ENCODE assay signal across 1 cellular context in the genomic region with DNA sequence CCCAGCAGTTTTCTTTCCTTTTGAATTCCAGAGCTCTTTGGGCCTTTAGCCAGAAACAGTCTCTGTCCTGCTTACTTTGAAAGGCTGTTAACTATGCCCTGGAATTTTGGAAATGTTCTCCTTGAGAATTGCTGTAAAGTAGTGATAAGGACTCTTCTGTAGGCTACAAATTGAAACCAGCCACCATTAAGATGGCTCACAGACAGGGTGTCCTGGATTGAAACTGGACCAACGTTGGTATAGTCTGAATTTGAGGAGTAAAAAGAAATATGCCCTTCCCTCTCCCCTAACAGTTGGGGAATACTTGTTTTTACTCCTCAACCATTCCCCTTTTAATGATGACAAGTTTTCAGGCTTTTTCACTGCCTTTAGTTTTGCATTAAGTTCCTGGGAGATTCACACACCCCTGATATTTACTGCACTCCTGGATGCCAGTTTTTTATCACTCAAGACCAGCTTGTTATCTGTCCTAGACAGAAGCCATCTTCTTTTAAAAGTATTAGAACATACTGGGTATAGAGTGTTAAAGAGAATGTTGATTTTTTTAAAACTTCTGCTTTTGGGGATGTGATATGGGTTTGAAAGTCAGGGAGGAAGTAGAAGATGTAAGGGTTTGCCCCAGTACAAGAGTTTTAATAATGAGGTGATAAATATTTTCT.
TF ChIP-seq lines count a peak whose summit lies in the region.

No MANE protein-coding gene starts in this region.

TF ChIP-seq in K562, 482 proteins besides CTCF, POLR2A, EP300 and RAD21 (continued from another document and continues in another):
- TF ChIP-seq PYGO2 (tag; IDR thresholded peaks at IDR 0.05) (peak; percentile 17; the same call in 1 of the 2 replicates), HDAC3 (IDR thresholded peaks at IDR 0.05; ENCODE audit: borderline replicate concordance, partially characterized antibody) (peak; percentile 78), TARDBP (IDR thresholded peaks at IDR 0.05) (no peak), DMBX1 (CRISPR knock-in tag; IDR thresholded peaks at IDR 0.05; ENCODE audit: borderline replicate concordance) (0 out of 2 replicates have a peak, but pooled peaks have one; percentile 16), CBFA2T3 (IDR thresholded peaks at IDR 0.05) (peak; percentile 95), ARNT (IDR thresholded peaks at IDR 0.05) (peak; percentile 49 to 69; a peak in 2 of 4 replicates), LCOR (CRISPR knock-in tag; IDR thresholded peaks at IDR 0.05) (peak; percentile 50; the same call in 1 of the 2 replicates), ASH1L (IDR thresholded peaks at IDR 0.05; ENCODE audit: borderline replicate concordance, low read depth, partially characterized antibody) (no peak), HDAC2 (IDR thresholded peaks at IDR 0.05) (no peak), MEF2D (tag; conservative IDR thresholded peaks at IDR 0.05; ENCODE audit: low read depth) (0 out of 2 replicates have a peak, but pooled peaks have one; percentile 34), KDM4B (IDR thresholded peaks at IDR 0.05; ENCODE audit: borderline replicate concordance in 2 of 2, low read depth in 1 of 2) (no peak), DPF2 (IDR thresholded peaks at IDR 0.05) (peak; percentile 97), RAD51 (IDR thresholded peaks at IDR 0.05; ENCODE audit: borderline replicate concordance, low read depth) (no peak), MTA2 (IDR thresholded peaks at IDR 0.05; ENCODE audit: low read depth) (peak; percentile 96), ELF1 (tag; IDR thresholded peaks at IDR 0.05) (peak; percentile 44; the same call in 1 of the 2 replicates), MYNN (IDR thresholded peaks at IDR 0.05) (peak; percentile 58), MYNN (CRISPR knock-in tag; IDR thresholded peaks at IDR 0.05) (no peak), SOX6 (IDR thresholded peaks at IDR 0.05) (peak; percentile 84), PML (IDR thresholded peaks at IDR 0.05; ENCODE audit: low read length) (peak; percentile 97), ZEB2 (IDR thresholded peaks at IDR 0.05) (0 out of 2 replicates have a peak, but pooled peaks have one; percentile 31), ZNF445 (CRISPR knock-in tag; IDR thresholded peaks at IDR 0.05; ENCODE audit: low read depth) (no peak), TEAD1 (CRISPR knock-in tag; IDR thresholded peaks at IDR 0.05) (0 out of 4 replicates have a peak, but pooled peaks have one; percentile 27 to 52), EGR1 (conservative IDR thresholded peaks at IDR 0.05) (no peak), MAZ (CRISPR knock-in tag; conservative IDR thresholded peaks at IDR 0.05 in 1 of 2, IDR thresholded peaks at IDR 0.05 in 1 of 2) (no peak), ZNF232 (CRISPR knock-in tag; IDR thresholded peaks at IDR 0.05) (no peak), CREM (IDR thresholded peaks at IDR 0.05; ENCODE audit: low read depth) (0 out of 2 replicates have a peak, but pooled peaks have one; percentile 15), FOXJ2 (tag; IDR thresholded peaks at IDR 0.05) (peak; percentile 71), CBX1 (IDR thresholded peaks at IDR 0.05; ENCODE audit: low read depth) (no peak), ZSCAN32 (CRISPR knock-in tag; IDR thresholded peaks at IDR 0.05) (no peak), NFIC (IDR thresholded peaks at IDR 0.05) (peak; percentile 75), ZNF384 (IDR thresholded peaks at IDR 0.05; ENCODE audit: low read depth, low read length) (peak; percentile 78), SPI1 (IDR thresholded peaks at IDR 0.05; ENCODE audit: borderline replicate concordance, low read depth, low read length) (peak; percentile 79; the same call in 1 of the 2 replicates)
- TF ChIP-seq, protein P1, sequence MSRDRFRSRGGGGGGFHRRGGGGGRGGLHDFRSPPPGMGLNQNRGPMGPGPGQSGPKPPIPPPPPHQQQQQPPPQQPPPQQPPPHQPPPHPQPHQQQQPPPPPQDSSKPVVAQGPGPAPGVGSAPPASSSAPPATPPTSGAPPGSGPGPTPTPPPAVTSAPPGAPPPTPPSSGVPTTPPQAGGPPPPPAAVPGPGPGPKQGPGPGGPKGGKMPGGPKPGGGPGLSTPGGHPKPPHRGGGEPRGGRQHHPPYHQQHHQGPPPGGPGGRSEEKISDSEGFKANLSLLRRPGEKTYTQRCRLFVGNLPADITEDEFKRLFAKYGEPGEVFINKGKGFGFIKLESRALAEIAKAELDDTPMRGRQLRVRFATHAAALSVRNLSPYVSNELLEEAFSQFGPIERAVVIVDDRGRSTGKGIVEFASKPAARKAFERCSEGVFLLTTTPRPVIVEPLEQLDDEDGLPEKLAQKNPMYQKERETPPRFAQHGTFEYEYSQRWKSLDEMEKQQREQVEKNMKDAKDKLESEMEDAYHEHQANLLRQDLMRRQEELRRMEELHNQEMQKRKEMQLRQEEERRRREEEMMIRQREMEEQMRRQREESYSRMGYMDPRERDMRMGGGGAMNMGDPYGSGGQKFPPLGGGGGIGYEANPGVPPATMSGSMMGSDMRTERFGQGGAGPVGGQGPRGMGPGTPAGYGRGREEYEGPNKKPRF (IDR thresholded peaks at IDR 0.05; ENCODE audit: low read depth, low read length) = no peak
- TF ChIP-seq, protein P2, sequence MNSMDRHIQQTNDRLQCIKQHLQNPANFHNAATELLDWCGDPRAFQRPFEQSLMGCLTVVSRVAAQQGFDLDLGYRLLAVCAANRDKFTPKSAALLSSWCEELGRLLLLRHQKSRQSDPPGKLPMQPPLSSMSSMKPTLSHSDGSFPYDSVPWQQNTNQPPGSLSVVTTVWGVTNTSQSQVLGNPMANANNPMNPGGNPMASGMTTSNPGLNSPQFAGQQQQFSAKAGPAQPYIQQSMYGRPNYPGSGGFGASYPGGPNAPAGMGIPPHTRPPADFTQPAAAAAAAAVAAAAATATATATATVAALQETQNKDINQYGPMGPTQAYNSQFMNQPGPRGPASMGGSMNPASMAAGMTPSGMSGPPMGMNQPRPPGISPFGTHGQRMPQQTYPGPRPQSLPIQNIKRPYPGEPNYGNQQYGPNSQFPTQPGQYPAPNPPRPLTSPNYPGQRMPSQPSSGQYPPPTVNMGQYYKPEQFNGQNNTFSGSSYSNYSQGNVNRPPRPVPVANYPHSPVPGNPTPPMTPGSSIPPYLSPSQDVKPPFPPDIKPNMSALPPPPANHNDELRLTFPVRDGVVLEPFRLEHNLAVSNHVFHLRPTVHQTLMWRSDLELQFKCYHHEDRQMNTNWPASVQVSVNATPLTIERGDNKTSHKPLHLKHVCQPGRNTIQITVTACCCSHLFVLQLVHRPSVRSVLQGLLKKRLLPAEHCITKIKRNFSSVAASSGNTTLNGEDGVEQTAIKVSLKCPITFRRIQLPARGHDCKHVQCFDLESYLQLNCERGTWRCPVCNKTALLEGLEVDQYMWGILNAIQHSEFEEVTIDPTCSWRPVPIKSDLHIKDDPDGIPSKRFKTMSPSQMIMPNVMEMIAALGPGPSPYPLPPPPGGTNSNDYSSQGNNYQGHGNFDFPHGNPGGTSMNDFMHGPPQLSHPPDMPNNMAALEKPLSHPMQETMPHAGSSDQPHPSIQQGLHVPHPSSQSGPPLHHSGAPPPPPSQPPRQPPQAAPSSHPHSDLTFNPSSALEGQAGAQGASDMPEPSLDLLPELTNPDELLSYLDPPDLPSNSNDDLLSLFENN (IDR thresholded peaks at IDR 0.05; ENCODE audit: low read depth in 2 of 2, low read length in 2 of 2) = peak in 1 of 2 experiments; percentile 88; a peak in 2 of 4 replicates
- TF ChIP-seq, protein P3, sequence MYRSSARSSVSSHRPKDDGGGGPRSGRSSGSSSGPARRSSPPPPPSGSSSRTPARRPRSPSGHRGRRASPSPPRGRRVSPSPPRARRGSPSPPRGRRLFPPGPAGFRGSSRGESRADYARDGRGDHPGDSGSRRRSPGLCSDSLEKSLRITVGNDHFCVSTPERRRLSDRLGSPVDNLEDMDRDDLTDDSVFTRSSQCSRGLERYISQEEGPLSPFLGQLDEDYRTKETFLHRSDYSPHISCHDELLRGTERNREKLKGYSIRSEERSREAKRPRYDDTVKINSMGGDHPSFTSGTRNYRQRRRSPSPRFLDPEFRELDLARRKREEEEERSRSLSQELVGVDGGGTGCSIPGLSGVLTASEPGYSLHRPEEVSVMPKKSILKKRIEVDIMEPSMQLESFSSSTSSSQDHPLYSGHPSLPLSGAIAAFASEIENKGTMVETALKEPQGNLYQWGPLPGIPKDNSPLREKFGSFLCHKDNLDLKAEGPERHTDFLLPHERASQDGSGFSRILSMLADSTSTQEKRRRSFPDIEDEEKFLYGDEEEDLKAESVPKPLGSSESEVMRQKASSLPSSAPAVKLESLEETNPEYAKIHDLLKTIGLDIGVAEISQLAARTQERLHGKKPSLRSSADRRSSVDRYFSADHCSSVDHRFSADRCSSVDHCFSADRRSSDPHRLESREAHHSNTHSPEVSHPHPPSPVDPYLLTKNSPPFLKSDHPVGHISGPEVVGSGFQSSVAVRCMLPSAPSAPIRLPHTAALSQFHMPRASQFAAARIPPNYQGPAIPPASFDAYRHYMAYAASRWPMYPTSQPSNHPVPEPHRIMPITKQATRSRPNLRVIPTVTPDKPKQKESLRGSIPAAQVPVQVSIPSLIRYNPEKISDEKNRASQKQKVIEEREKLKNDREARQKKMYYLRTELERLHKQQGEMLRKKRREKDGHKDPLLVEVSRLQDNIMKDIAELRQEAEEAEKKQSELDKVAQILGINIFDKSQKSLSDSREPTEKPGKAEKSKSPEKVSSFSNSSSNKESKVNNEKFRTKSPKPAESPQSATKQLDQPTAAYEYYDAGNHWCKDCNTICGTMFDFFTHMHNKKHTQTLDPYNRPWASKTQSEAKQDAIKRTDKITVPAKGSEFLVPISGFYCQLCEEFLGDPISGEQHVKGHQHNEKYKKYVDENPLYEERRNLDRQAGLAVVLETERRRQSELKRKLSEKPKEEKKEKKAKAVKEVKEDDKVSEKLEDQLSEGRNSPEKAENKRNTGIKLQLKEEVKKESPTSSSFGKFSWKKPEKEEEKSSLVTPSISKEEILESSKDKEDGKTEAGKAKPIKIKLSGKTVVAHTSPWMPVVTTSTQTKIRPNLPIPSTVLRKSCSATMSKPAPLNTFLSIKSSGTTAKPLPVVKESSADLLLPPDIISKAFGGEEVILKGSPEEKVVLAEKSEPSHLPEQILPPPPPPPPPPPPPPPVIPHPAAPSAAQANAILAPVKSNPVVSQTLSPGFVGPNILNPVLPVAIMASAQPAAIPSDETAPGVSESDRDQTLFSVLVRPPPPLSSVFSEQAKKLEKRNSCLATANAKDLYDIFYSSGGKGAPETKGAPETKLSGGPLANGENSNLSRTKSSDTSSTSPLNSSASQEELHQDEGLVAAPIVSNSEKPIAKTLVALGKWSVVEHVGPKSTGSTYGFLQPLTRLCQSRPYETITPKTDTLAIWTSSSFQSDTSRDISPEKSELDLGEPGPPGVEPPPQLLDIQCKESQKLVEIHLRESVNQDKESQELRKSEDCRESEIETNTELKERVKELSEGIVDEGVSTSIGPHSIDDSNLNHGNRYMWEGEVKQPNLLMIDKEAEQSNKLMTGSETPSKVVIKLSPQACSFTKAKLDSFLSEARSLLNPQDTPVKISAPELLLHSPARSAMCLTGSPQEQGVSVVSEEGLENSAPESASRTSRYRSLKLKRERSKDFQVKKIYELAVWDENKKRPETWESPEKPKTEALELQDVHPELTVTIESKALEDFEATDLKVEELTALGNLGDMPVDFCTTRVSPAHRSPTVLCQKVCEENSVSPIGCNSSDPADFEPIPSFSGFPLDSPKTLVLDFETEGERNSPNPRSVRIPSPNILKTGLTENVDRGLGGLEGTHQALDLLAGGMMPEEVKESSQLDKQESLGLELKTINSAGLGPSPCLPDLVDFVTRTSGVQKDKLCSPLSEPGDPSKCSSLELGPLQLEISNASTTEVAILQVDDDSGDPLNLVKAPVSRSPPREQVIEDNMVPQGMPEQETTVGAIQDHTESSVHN (IDR thresholded peaks at IDR 0.05; ENCODE audit: borderline replicate concordance in 1 of 2, low read depth in 1 of 2) = no peak
- TF ChIP-seq, protein P4, sequence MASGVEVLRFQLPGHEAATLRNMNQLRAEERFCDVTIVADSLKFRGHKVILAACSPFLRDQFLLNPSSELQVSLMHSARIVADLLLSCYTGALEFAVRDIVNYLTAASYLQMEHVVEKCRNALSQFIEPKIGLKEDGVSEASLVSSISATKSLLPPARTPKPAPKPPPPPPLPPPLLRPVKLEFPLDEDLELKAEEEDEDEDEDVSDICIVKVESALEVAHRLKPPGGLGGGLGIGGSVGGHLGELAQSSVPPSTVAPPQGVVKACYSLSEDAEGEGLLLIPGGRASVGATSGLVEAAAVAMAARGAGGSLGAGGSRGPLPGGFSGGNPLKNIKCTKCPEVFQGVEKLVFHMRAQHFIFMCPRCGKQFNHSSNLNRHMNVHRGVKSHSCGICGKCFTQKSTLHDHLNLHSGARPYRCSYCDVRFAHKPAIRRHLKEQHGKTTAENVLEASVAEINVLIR (CRISPR knock-in tag; IDR thresholded peaks at IDR 0.05) = no peak
- TF ChIP-seq, protein P5, sequence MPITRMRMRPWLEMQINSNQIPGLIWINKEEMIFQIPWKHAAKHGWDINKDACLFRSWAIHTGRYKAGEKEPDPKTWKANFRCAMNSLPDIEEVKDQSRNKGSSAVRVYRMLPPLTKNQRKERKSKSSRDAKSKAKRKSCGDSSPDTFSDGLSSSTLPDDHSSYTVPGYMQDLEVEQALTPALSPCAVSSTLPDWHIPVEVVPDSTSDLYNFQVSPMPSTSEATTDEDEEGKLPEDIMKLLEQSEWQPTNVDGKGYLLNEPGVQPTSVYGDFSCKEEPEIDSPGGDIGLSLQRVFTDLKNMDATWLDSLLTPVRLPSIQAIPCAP (CRISPR knock-in tag; IDR thresholded peaks at IDR 0.05; ENCODE audit: borderline replicate concordance) = no peak
- TF ChIP-seq, protein P6, sequence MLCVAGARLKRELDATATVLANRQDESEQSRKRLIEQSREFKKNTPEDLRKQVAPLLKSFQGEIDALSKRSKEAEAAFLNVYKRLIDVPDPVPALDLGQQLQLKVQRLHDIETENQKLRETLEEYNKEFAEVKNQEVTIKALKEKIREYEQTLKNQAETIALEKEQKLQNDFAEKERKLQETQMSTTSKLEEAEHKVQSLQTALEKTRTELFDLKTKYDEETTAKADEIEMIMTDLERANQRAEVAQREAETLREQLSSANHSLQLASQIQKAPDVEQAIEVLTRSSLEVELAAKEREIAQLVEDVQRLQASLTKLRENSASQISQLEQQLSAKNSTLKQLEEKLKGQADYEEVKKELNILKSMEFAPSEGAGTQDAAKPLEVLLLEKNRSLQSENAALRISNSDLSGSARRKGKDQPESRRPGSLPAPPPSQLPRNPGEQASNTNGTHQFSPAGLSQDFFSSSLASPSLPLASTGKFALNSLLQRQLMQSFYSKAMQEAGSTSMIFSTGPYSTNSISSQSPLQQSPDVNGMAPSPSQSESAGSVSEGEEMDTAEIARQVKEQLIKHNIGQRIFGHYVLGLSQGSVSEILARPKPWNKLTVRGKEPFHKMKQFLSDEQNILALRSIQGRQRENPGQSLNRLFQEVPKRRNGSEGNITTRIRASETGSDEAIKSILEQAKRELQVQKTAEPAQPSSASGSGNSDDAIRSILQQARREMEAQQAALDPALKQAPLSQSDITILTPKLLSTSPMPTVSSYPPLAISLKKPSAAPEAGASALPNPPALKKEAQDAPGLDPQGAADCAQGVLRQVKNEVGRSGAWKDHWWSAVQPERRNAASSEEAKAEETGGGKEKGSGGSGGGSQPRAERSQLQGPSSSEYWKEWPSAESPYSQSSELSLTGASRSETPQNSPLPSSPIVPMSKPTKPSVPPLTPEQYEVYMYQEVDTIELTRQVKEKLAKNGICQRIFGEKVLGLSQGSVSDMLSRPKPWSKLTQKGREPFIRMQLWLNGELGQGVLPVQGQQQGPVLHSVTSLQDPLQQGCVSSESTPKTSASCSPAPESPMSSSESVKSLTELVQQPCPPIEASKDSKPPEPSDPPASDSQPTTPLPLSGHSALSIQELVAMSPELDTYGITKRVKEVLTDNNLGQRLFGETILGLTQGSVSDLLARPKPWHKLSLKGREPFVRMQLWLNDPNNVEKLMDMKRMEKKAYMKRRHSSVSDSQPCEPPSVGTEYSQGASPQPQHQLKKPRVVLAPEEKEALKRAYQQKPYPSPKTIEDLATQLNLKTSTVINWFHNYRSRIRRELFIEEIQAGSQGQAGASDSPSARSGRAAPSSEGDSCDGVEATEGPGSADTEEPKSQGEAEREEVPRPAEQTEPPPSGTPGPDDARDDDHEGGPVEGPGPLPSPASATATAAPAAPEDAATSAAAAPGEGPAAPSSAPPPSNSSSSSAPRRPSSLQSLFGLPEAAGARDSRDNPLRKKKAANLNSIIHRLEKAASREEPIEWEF (CRISPR knock-in tag; IDR thresholded peaks at IDR 0.05) = no peak
